In the genomic region with DNA sequence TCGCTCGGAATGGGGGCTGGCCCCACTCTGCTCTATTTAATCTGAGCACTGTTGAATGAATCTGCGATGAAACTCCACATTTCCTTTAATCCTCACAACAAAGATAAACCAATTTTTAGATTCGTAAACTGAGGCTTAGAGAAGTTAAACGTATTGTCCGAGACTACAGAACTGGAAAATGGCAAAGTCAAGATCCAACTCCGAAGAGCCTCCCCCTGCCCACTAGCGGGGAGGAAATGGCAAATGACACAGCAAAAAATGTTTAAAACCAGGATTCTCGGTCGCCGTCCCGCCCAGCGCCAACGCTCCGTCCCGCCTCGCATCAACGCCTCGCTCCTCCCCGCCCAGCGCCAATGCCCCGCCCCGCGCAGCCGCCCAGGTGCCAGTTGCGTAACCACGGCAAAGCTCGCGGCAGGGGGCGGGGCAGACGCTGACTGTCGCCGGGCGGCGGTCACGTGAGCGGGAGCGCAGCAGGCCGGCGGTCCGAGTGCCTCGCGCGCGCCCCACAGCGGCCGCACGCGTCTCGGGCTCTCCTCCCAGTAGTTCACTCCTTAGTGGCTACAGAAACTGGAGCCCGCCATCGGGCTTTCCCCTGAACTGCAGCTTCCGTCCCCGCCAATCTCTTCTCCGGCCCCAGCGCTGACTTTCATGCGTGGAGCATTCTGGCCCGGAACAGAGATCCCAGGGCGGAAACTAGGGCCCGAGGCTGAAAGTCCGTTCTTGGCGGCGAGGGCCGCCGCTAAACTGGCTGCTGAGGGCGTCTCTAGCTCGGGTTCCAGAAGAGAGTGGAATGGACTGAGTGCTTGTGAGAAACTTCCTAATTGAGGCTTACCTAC, we compare ENCODE assay signal across 8 cellular contexts. TPM values are rescaled to one million over a fixed set of nuclear protein-coding genes. Genes with fewer than 3 reads are reported as not detected.
A peak's percentile ranks its signal among the peaks of the same experiment; 100 is the strongest.
DNase-seq lines count a peak whose midpoint lies in the region; ATAC-seq and TF ChIP-seq lines count a peak whose summit lies in the region.

No MANE protein-coding gene starts in this region.

- H3K36me3 Mint-ChIP-seq in T-cell, result no peaks in the 10 kb centered on the region

- peak overlapping the region; percentile 77 to 80 (median 80) for H3K4me3 Mint-ChIP-seq in T-cell

- no peaks in the 10 kb centered on the region for H3K9me3 Mint-ChIP-seq in T-cell

- H3K27me3 Mint-ChIP-seq in T-cell, result no peaks in the 10 kb centered on the region

- DNase-seq in GM13977 (ENCODE audit: low spot score) (peak; percentile 98), NCI-H146 (lab: John Stamatoyannopoulos, UW) (peak; percentile 99), T-cell (peak; percentile 94 to 100 (median 98)), amniotic epithelial cell (ENCODE audit: low read depth) (peak; percentile 87), left ventricle myocardium inferior (peak; percentile 99), prostate gland (ENCODE audit: low spot score) (peak; percentile 97)

- peaks cover 12% of the 10 kb centered on the region for H3K4me1 ChIP-seq in left ventricle myocardium inferior
- H3K4me1 ChIP-seq in prostate gland (replicated peaks), result no peaks in the 10 kb centered on the region
- H3K4me1 ChIP-seq in urinary bladder (ENCODE audit: insufficient read depth), result no peaks in the 10 kb centered on the region

- H3K4me1 Mint-ChIP-seq in T-cell, result peaks cover 13 to 15% (median 13%) of the 10 kb centered on the region in 3 donors

- H3K27ac ChIP-seq in left ventricle myocardium inferior (replicated peaks) (peak overlapping the region; percentile 94), prostate gland (peak overlapping the region; percentile 89 to 90), urinary bladder (ENCODE audit: low read depth) (peak overlapping the region; percentile 92)

- H3K27ac Mint-ChIP-seq in T-cell, result peak overlapping the region; percentile 89 to 90

- CTCF ChIA-PET in T-cell (lab: Charles Lee), result interaction anchor here (0.5 to 1.7 kb wide), 13 partner anchors 9 to 757 kb away, joined by 3 to 43 read pairs (median 4); a partner anchor contains a TSS

- ATAC-seq in HG02870 (IDR thresholded peaks at IDR 0.05; ENCODE audit: unreplicated experiment), result peak; percentile 86
- peak; percentile 93 to 98 (median 96) for ATAC-seq in T-cell (replicated peaks in 1 of 4)

- H3K27me3 ChIP-seq in left ventricle myocardium inferior (ENCODE audit: low read depth) (no peaks in the 10 kb centered on the region), prostate gland (replicated peaks; ENCODE audit: insufficient read depth) (no peaks in the 10 kb centered on the region)

- peak; percentile 92 for TF ChIP-seq CTCF in GM13977 (IDR thresholded peaks at IDR 0.05; ENCODE audit: extremely low read depth, insufficient read depth, missing control alignments)
- peak; percentile 96 for TF ChIP-seq CTCF in left ventricle myocardium inferior (IDR thresholded peaks at IDR 0.05; ENCODE audit: borderline replicate concordance)
- peak; percentile 86 to 99 (median 97) for TF ChIP-seq CTCF in prostate gland (IDR thresholded peaks at IDR 0.05)

- 1% methylated on average over 65 of the region's 67 CpGs for WGBS in prostate gland
- under 1% methylated on average over 67 of the region's 67 CpGs for WGBS in urinary bladder

- H3K4me3 ChIP-seq in left ventricle myocardium inferior (peak overlapping the region; percentile 68), prostate gland (peak overlapping the region; percentile 42 to 47), urinary bladder (ENCODE audit: low read depth, low read length) (peak overlapping the region; percentile 37)

- H3K36me3 ChIP-seq in left ventricle myocardium inferior, result no peaks in the 10 kb centered on the region
- H3K36me3 ChIP-seq in prostate gland, result no peaks in the 10 kb centered on the region
- no peaks in the 10 kb centered on the region for H3K36me3 ChIP-seq in urinary bladder (ENCODE audit: insufficient read depth)

- POLR2A ChIA-PET in T-cell (lab: Charles Lee), result interaction anchor here (0.7 to 1.0 kb wide), 3 partner anchors 22 to 1045 kb away, joined by 3 to 6 read pairs (median 5); a partner anchor contains a TSS

- intact Hi-C loops in left ventricle myocardium inferior (cut with micrococcal nuclease), result no loop called here
- intact Hi-C loops in prostate gland (cut with DNase I), result loop anchor here (1.0 kb wide), 1 partner anchor 18 kb away; a partner anchor contains a TSS

- peak; percentile 64 for TF ChIP-seq POLR2A in prostate gland (IDR thresholded peaks at IDR 0.05)

- in situ Hi-C loops in GM13977 (cut with MboI; ENCODE audit: low pct_unique_long_range_greater_than_20kb, low sequenced_read_pairs, unreplicated experiment), result no loop called here

- H3K9me3 ChIP-seq in left ventricle myocardium inferior (replicated peaks), result no peaks in the 10 kb centered on the region
- no peaks in the 10 kb centered on the region for H3K9me3 ChIP-seq in prostate gland

RNA-seq across cellular contexts. Expression of a gene that starts 13.6 kb away (rescaled TPM):
- total RNA-seq in T-cell (10 to 100 TPM in 2 of 5 donors, 1 to 10 TPM in 3; 8.7 to 13.6 (median 8.8) TPM), left ventricle myocardium inferior (11.6 TPM), prostate gland (10 to 100 TPM; 15.9 to 25.3 TPM), urinary bladder (9.2 TPM)
- 9.4 TPM for polyA plus RNA-seq in urinary bladder

RNA-seq across cellular contexts. Expression of a gene that starts 17.9 kb away (rescaled TPM):
- 10 to 100 TPM in 3 of 5 donors, 1 to 10 TPM in 2; 6.2 to 25.9 (median 21.8) TPM for total RNA-seq in T-cell
- total RNA-seq in left ventricle myocardium inferior, result 3.2 TPM
- 10 to 100 TPM; 12.7 to 23.5 TPM for total RNA-seq in prostate gland
- 3.2 TPM for total RNA-seq in urinary bladder
- polyA plus RNA-seq in urinary bladder, result 12.3 TPM

RNA-seq across cellular contexts. Expression of a gene that starts 23.4 kb away (rescaled TPM):
- total RNA-seq in T-cell, result 100 to 1,000 TPM in 4 of 5 donors, 10 to 100 TPM in 1; 87.2 to 176 (median 148) TPM
- total RNA-seq in left ventricle myocardium inferior, result 14.8 TPM
- total RNA-seq in prostate gland, result 10 to 100 TPM in 1 of 2 donors, 1 to 10 TPM in 1; 6.9 to 13.0 TPM
- total RNA-seq in urinary bladder, result 9.7 TPM
- 68.4 TPM for polyA plus RNA-seq in urinary bladder

RNA-seq across cellular contexts. Expression of a gene that starts 23.7 kb away (rescaled TPM):
- 100 to 1,000 TPM; 132 to 208 (median 189) TPM for total RNA-seq in T-cell
- 753 TPM for total RNA-seq in left ventricle myocardium inferior
- 100 to 1,000 TPM; 404 to 443 TPM for total RNA-seq in prostate gland
- 331 TPM for total RNA-seq in urinary bladder
- polyA plus RNA-seq in urinary bladder, result 708 TPM

RNA-seq across cellular contexts. Expression of a gene that starts 36.8 kb away (rescaled TPM):
- total RNA-seq in T-cell (10 to 100 TPM; 34.7 to 44.3 (median 41.7) TPM), left ventricle myocardium inferior (71.4 TPM), prostate gland (100 to 1,000 TPM in 1 of 2 donors, 10 to 100 TPM in 1; 93.0 to 129 TPM), urinary bladder (18.2 TPM)
- 151 TPM for polyA plus RNA-seq in urinary bladder

Comparison
In these comparisons a context has a peak if more than half of its experiments do, and no peak if none do; other contexts are left out.
1. Peak in every context shown above with its lines: DNase-seq, ATAC-seq, H3K4me3 ChIP-seq and H3K27ac ChIP-seq.